In genomic region chr2:20431772-20432171, GRCh38 we compare ENCODE assay signal across 1 cellular context.
TF ChIP-seq lines count a peak whose summit lies in the region.

No MANE protein-coding gene starts in this region.

TF ChIP-seq in HepG2, 621 proteins besides CTCF, POLR2A, EP300 and RAD21 (continued from another document and continues in another):
- TF ChIP-seq MXD3 (CRISPR knock-in tag; IDR thresholded peaks at IDR 0.05) (no peak), SOX5 (CRISPR knock-in tag; IDR thresholded peaks at IDR 0.05; ENCODE audit: borderline replicate concordance) (0 out of 2 replicates have a peak, but pooled peaks have one; percentile 22), STAG1 (CRISPR knock-in tag; IDR thresholded peaks at IDR 0.05) (peak; percentile 24; the same call in 1 of the 2 replicates), ZBTB42 (CRISPR knock-in tag; IDR thresholded peaks at IDR 0.05) (no peak), SOX6 (IDR thresholded peaks at IDR 0.05) (no peak), SOX6 (CRISPR knock-in tag; IDR thresholded peaks at IDR 0.05) (0 out of 2 replicates have a peak, but pooled peaks have one; percentile 24), MEF2D (CRISPR knock-in tag; IDR thresholded peaks at IDR 0.05) (no peak), ZNF143 (CRISPR knock-in tag; IDR thresholded peaks at IDR 0.05) (no peak), HHEX (CRISPR knock-in tag; IDR thresholded peaks at IDR 0.05) (no peak), ZNF205 (CRISPR knock-in tag; IDR thresholded peaks at IDR 0.05) (no peak), HOXD1 (CRISPR knock-in tag; IDR thresholded peaks at IDR 0.05) (no peak), ZNF841 (CRISPR knock-in tag; IDR thresholded peaks at IDR 0.05; ENCODE audit: borderline replicate concordance) (no peak), ZBTB49 (CRISPR knock-in tag; IDR thresholded peaks at IDR 0.05; ENCODE audit: borderline replicate concordance) (no peak), CEBPZ (IDR thresholded peaks at IDR 0.05; ENCODE audit: low read length) (no peak), ZNF761 (CRISPR knock-in tag; conservative IDR thresholded peaks at IDR 0.05) (no peak), ZNF276 (CRISPR knock-in tag; IDR thresholded peaks at IDR 0.05; ENCODE audit: low read depth) (no peak), ZNF3 (CRISPR knock-in tag; IDR thresholded peaks at IDR 0.05) (no peak), NKX3-1 (CRISPR knock-in tag; IDR thresholded peaks at IDR 0.05) (no peak), ONECUT2 (CRISPR knock-in tag; IDR thresholded peaks at IDR 0.05) (no peak), HMG20B (CRISPR knock-in tag; conservative IDR thresholded peaks at IDR 0.05) (no peak), SNAPC2 (CRISPR knock-in tag; IDR thresholded peaks at IDR 0.05) (no peak), CREM (IDR thresholded peaks at IDR 0.05) (no peak), CREM (CRISPR knock-in tag; IDR thresholded peaks at IDR 0.05) (no peak), HMG20A (CRISPR knock-in tag; IDR thresholded peaks at IDR 0.05; ENCODE audit: borderline replicate concordance) (peak; percentile 37; the same call in 1 of the 2 replicates), BORCS8-MEF2B (CRISPR knock-in tag; IDR thresholded peaks at IDR 0.05) (no peak), ZNF746 (CRISPR knock-in tag; IDR thresholded peaks at IDR 0.05) (no peak), ZNF546 (CRISPR knock-in tag; conservative IDR thresholded peaks at IDR 0.05) (no peak), MTA3 (CRISPR knock-in tag; IDR thresholded peaks at IDR 0.05) (no peak), ZNF253 (CRISPR knock-in tag; IDR thresholded peaks at IDR 0.05; ENCODE audit: borderline replicate concordance) (no peak), ZFP82 (CRISPR knock-in tag; IDR thresholded peaks at IDR 0.05; ENCODE audit: borderline replicate concordance) (no peak), SSRP1 (CRISPR knock-in tag; IDR thresholded peaks at IDR 0.05) (no peak), E2F1 (CRISPR knock-in tag; IDR thresholded peaks at IDR 0.05) (no peak), ZBTB37 (CRISPR knock-in tag; IDR thresholded peaks at IDR 0.05) (peak; percentile 77), NCOA2 (CRISPR knock-in tag; IDR thresholded peaks at IDR 0.05) (no peak), KDM5B (CRISPR knock-in tag; IDR thresholded peaks at IDR 0.05; ENCODE audit: borderline replicate concordance) (no peak), ZKSCAN5 (CRISPR knock-in tag; IDR thresholded peaks at IDR 0.05) (no peak), ZNF362 (CRISPR knock-in tag; IDR thresholded peaks at IDR 0.05; ENCODE audit: borderline replicate concordance) (no peak), NR2C2 (CRISPR knock-in tag; IDR thresholded peaks at IDR 0.05; ENCODE audit: borderline replicate concordance) (no peak), ZNF34 (CRISPR knock-in tag; IDR thresholded peaks at IDR 0.05; ENCODE audit: borderline replicate concordance) (no peak), NFE2L2 (IDR thresholded peaks at IDR 0.05; ENCODE audit: low read length) (no peak), ZNF354B (CRISPR knock-in tag; IDR thresholded peaks at IDR 0.05) (no peak), PHB2 (IDR thresholded peaks at IDR 0.05; ENCODE audit: partially characterized antibody) (no peak), CENPX (CRISPR knock-in tag; IDR thresholded peaks at IDR 0.05) (no peak), ZNF556 (CRISPR knock-in tag; IDR thresholded peaks at IDR 0.05; ENCODE audit: borderline replicate concordance) (no peak; the same call in 1 of the 2 replicates), MTA1 (CRISPR knock-in tag; IDR thresholded peaks at IDR 0.05; ENCODE audit: borderline replicate concordance) (no peak)
- TF ChIP-seq, protein P1, sequence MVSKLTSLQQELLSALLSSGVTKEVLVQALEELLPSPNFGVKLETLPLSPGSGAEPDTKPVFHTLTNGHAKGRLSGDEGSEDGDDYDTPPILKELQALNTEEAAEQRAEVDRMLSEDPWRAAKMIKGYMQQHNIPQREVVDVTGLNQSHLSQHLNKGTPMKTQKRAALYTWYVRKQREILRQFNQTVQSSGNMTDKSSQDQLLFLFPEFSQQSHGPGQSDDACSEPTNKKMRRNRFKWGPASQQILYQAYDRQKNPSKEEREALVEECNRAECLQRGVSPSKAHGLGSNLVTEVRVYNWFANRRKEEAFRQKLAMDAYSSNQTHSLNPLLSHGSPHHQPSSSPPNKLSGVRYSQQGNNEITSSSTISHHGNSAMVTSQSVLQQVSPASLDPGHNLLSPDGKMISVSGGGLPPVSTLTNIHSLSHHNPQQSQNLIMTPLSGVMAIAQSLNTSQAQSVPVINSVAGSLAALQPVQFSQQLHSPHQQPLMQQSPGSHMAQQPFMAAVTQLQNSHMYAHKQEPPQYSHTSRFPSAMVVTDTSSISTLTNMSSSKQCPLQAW (CRISPR knock-in tag; IDR thresholded peaks at IDR 0.05) = peak; percentile 50; the same call in 1 of the 2 replicates
- TF ChIP-seq, protein P2, sequence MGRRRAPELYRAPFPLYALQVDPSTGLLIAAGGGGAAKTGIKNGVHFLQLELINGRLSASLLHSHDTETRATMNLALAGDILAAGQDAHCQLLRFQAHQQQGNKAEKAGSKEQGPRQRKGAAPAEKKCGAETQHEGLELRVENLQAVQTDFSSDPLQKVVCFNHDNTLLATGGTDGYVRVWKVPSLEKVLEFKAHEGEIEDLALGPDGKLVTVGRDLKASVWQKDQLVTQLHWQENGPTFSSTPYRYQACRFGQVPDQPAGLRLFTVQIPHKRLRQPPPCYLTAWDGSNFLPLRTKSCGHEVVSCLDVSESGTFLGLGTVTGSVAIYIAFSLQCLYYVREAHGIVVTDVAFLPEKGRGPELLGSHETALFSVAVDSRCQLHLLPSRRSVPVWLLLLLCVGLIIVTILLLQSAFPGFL (CRISPR knock-in tag; IDR thresholded peaks at IDR 0.05) = no peak
- TF ChIP-seq, protein P3, sequence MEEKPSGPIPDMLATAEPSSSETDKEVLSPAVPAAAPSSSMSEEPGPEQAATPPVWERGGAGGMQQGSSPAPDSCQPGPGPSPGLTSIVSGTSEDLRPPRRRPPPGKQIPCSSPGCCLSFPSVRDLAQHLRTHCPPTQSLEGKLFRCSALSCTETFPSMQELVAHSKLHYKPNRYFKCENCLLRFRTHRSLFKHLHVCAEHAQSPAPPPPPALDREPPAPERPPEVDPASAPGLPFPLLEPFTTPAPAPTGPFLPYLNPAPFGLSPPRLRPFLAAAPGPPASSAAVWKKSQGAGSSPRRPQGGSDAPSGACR (CRISPR knock-in tag; IDR thresholded peaks at IDR 0.05) = no peak
- TF ChIP-seq, protein P4, sequence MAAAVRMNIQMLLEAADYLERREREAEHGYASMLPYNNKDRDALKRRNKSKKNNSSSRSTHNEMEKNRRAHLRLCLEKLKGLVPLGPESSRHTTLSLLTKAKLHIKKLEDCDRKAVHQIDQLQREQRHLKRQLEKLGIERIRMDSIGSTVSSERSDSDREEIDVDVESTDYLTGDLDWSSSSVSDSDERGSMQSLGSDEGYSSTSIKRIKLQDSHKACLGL (CRISPR knock-in tag; IDR thresholded peaks at IDR 0.05) = no peak
- TF ChIP-seq, protein P5, sequence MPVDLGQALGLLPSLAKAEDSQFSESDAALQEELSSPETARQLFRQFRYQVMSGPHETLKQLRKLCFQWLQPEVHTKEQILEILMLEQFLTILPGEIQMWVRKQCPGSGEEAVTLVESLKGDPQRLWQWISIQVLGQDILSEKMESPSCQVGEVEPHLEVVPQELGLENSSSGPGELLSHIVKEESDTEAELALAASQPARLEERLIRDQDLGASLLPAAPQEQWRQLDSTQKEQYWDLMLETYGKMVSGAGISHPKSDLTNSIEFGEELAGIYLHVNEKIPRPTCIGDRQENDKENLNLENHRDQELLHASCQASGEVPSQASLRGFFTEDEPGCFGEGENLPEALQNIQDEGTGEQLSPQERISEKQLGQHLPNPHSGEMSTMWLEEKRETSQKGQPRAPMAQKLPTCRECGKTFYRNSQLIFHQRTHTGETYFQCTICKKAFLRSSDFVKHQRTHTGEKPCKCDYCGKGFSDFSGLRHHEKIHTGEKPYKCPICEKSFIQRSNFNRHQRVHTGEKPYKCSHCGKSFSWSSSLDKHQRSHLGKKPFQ (CRISPR knock-in tag; IDR thresholded peaks at IDR 0.05; ENCODE audit: insufficient replicate concordance) = no peak
